ENCODE assay signal across 32 cellular contexts in genomic region chr3:183871541-183871940, GRCh38. TPM values are rescaled to one million over a fixed set of nuclear protein-coding genes. Genes with fewer than 3 reads are reported as not detected.
"Had no signal": no experiment of that assay in that cellular context is flagged by ENCODE, and none has a peak within 500 bp of the region (broad histone marks: within the 10 kb centered on the region; RNA-seq: fewer than 3 reads in every experiment).

No MANE protein-coding gene starts in this region.

- ATAC-seq: activated CD4-positive, CD25-positive, alpha-beta regulatory T cell treated with anti-CD3 and anti-CD28 coated beads, Interleukin-2, amount 50 U/mL, for 24 hours; gastroesophageal sphincter; heart right ventricle; T-helper 17 cell had no signal

- H3K27ac ChIP-seq: ascending aorta, esophagus muscularis mucosa, gastroesophageal sphincter, heart right ventricle, hepatocyte, WERI-Rb-1 had no signal

- H3K4me3 Mint-ChIP-seq: activated B cell treated with CpG ODN at 0.5 μM for 24 hours; activated CD4-positive, alpha-beta memory T cell treated with anti-CD3 and anti-CD28 coated beads, Interleukin-2, amount 10 ng/mL, durations not matched to agents 7 days and 5 days; activated CD4-positive, alpha-beta T cell treated with anti-CD3 and anti-CD28 coated beads, Interleukin-2, amount 10 ng/mL, durations not matched to agents 7 days and 5 days; activated naive CD4-positive, alpha-beta T cell treated with anti-CD3 and anti-CD28 coated beads, Interleukin-2, amount 10 ng/mL, durations not matched to agents 7 days and 5 days; activated T-helper 1 cell treated with anti-CD3 and anti-CD28 coated beads, Interleukin-12 subunit alpha, Interleukin-12 subunit beta, Interleukin-2, Interleukin-4 antibody, amounts not matched to agents 30 ng/mL and 10 ng/mL and 1 ng/mL, durations not matched to agents 14 hours and 24 hours and 36 hours; brain; T-helper 17 cell; T-helper 2 cell treated with Interferon-gamma antibody and Interleukin-4, amounts not matched to agents 5 μg/mL and 100 μg/mL, for 36 hours had no signal

- DNase-seq: activated B cell treated with CpG ODN at 0.5 μM for 24 hours; activated CD4-positive, alpha-beta memory T cell treated with anti-CD3 and anti-CD28 coated beads, Interleukin-2, amount 10 ng/mL, durations not matched to agents 7 days and 5 days; activated CD4-positive, alpha-beta T cell treated with anti-CD3 and anti-CD28 coated beads for 4 hours; activated CD4-positive, alpha-beta T cell treated with anti-CD3 and anti-CD28 coated beads, Interleukin-2, amount 10 ng/mL, durations not matched to agents 7 days and 5 days; activated CD4-positive, alpha-beta T cell treated with anti-CD3 and anti-CD28 coated beads, Interleukin-2, amount 50 U/mL, for 4 hours; activated CD8-positive, alpha-beta memory T cell treated with anti-CD3 and anti-CD28 coated beads, Interleukin-2, amount 50 U/mL, for 48 hours; activated effector memory CD4-positive, alpha-beta T cell treated with anti-CD3 and anti-CD28 coated beads, Interleukin-2, amount 50 U/mL, for 16 hours; activated naive CD4-positive, alpha-beta T cell treated with anti-CD3 and anti-CD28 coated beads, Interleukin-2, amount 10 ng/mL, durations not matched to agents 7 days and 5 days; activated naive CD8-positive, alpha-beta T cell treated with anti-CD3 and anti-CD28 coated beads, Interleukin-2, amount 10 ng/mL, durations not matched to agents 7 days and 5 days; activated T-cell treated with anti-CD3 and anti-CD28 coated beads, Interleukin-2, amount 50 U/mL, for 48 hours; caudate nucleus; cortex of kidney; dermis blood vessel endothelial cell; effector CD8-positive, alpha-beta T cell; foreskin melanocyte; heart right ventricle; T-helper 1 cell; T-helper 17 cell; T1000; WERI-Rb-1 had no signal

- H3K9me3 Mint-ChIP-seq: activated B cell treated with CpG ODN at 0.5 μM for 24 hours; activated CD4-positive, alpha-beta memory T cell treated with anti-CD3 and anti-CD28 coated beads, Interleukin-2, amount 10 ng/mL, durations not matched to agents 7 days and 5 days; activated CD4-positive, alpha-beta T cell treated with anti-CD3 and anti-CD28 coated beads, Interleukin-2, amount 10 ng/mL, durations not matched to agents 7 days and 5 days; activated naive CD4-positive, alpha-beta T cell treated with anti-CD3 and anti-CD28 coated beads, Interleukin-2, amount 10 ng/mL, durations not matched to agents 7 days and 5 days; activated naive CD8-positive, alpha-beta T cell treated with anti-CD3 and anti-CD28 coated beads, Interleukin-2, amount 10 ng/mL, durations not matched to agents 7 days and 5 days; activated T-helper 1 cell treated with anti-CD3 and anti-CD28 coated beads, Interleukin-12 subunit alpha, Interleukin-12 subunit beta, Interleukin-2, Interleukin-4 antibody, amounts not matched to agents 30 ng/mL and 10 ng/mL and 1 ng/mL, durations not matched to agents 14 hours and 24 hours and 36 hours; activated T-helper 2 cell treated with anti-CD3 and anti-CD28 coated beads, Interferon-gamma antibody, Interleukin-2, Interleukin-4, amounts not matched to agents 10 μg/mL and 5 μg/mL and 100 μg/mL, durations not matched to agents 14 hours and 24 hours and 36 hours; brain; T-helper 2 cell treated with Interferon-gamma antibody and Interleukin-4, amounts not matched to agents 5 μg/mL and 100 μg/mL, for 36 hours had no signal

- H3K4me2 ChIP-seq: hepatocyte had no signal

- H3K4me1 Mint-ChIP-seq: brain had no signal

- H3K27me3 ChIP-seq: ascending aorta, esophagus muscularis mucosa, gastroesophageal sphincter, heart right ventricle, hepatocyte had no signal

- H2AFZ ChIP-seq: hepatocyte had no signal

- H3K27me3 Mint-ChIP-seq: activated B cell treated with CpG ODN at 0.5 μM for 24 hours; activated CD4-positive, alpha-beta memory T cell treated with anti-CD3 and anti-CD28 coated beads, Interleukin-2, amount 10 ng/mL, durations not matched to agents 7 days and 5 days; activated CD4-positive, alpha-beta T cell treated with anti-CD3 and anti-CD28 coated beads, Interleukin-2, amount 10 ng/mL, durations not matched to agents 7 days and 5 days; activated naive CD4-positive, alpha-beta T cell treated with anti-CD3 and anti-CD28 coated beads, Interleukin-2, amount 10 ng/mL, durations not matched to agents 7 days and 5 days; activated naive CD8-positive, alpha-beta T cell treated with anti-CD3 and anti-CD28 coated beads, Interleukin-2, amount 10 ng/mL, durations not matched to agents 7 days and 5 days; brain; T-helper 17 cell had no signal

- H3K9me3 ChIP-seq: ascending aorta, esophagus muscularis mucosa, gastroesophageal sphincter, heart right ventricle had no signal

- FAIRE-seq: colon, endometrium, endothelial cell of umbilical vein had no signal

- H3K27ac Mint-ChIP-seq: activated B cell treated with CpG ODN at 0.5 μM for 24 hours; activated CD4-positive, alpha-beta memory T cell treated with anti-CD3 and anti-CD28 coated beads, Interleukin-2, amount 10 ng/mL, durations not matched to agents 7 days and 5 days; activated T-helper 1 cell treated with anti-CD3 and anti-CD28 coated beads, Interleukin-12 subunit alpha, Interleukin-12 subunit beta, Interleukin-2, Interleukin-4 antibody, amounts not matched to agents 30 ng/mL and 10 ng/mL and 1 ng/mL, durations not matched to agents 14 hours and 24 hours and 36 hours; activated T-helper 2 cell treated with anti-CD3 and anti-CD28 coated beads, Interferon-gamma antibody, Interleukin-2, Interleukin-4, amounts not matched to agents 10 μg/mL and 5 μg/mL and 100 μg/mL, durations not matched to agents 14 hours and 24 hours and 36 hours; brain; T-helper 2 cell treated with Interferon-gamma antibody and Interleukin-4, amounts not matched to agents 5 μg/mL and 100 μg/mL, for 36 hours had no signal

- H3K4me3 ChIP-seq: ascending aorta, esophagus muscularis mucosa, gastroesophageal sphincter, heart right ventricle, hepatocyte had no signal

- H3K4me1 ChIP-seq: ascending aorta had no signal

RNA-seq across cellular contexts. Expression of gene MAP6D1, which starts 46.2 kb away (rescaled TPM):
- total RNA-seq: ascending aorta had no signal
